ENCODE assay signal across 25 cellular contexts in the genomic region with DNA sequence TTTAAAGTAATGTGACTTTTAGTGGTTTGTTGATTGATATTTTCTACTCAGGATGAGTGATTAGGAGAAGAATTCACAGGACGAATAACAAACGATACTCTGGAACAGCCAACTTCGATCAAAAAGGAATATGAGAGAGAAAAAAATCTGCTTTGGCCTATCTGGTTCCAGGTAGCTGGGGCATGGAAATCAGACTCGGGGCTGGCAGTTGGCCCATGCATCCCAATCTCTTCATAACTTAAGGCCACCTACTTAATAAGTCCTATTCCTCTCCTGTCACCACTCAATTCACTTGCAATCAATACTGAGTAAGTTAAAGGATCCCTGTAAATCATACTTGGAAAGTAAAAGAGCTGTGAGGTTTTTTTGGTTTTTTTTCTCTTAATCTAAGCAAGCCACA.
"Had no signal": no experiment of that assay in that cellular context is flagged by ENCODE, and none has a peak within 500 bp of the region (broad histone marks: within the 10 kb centered on the region; RNA-seq: fewer than 3 reads in every experiment).

No MANE protein-coding gene starts in this region.

- H3K27ac ChIP-seq: stomach, suprapubic skin, testis, thoracic aorta, tibial artery, tibial nerve, transverse colon, upper lobe of left lung, upper lobe of right lung, uterus, vagina had no signal

- H3K27me3 ChIP-seq: stomach, suprapubic skin, testis, tibial artery, tibial nerve, transverse colon, upper lobe of left lung, upper lobe of right lung, uterus, vagina had no signal

- H3K9me3 ChIP-seq: stomach, suprapubic skin, testis, thoracic aorta, tibial artery, tibial nerve, transverse colon, upper lobe of left lung, upper lobe of right lung, uterus, vagina had no signal

- ATAC-seq: stimulated activated effector memory CD8-positive, alpha-beta T cell treated with anti-CD3 and anti-CD28 coated beads, Interleukin-12 subunit alpha, Interleukin-12 subunit beta, amount 100 ng/mL, for 72 hours; stimulated activated memory B cell treated with anti-CD40 and anti-IgM and Interleukin-4, amounts not matched to agents 10 μg/mL and 1 μg/mL and 100 μg/mL, for 72 hours; stimulated activated naive B cell treated with anti-CD40 and anti-IgM and Interleukin-4, amounts not matched to agents 10 μg/mL and 1 μg/mL and 100 μg/mL, for 72 hours; stimulated activated naive CD8-positive, alpha-beta T cell treated with anti-CD3 and anti-CD28 coated beads, Interleukin-15, amount 100 ng/mL, for 72 hours; stimulated activated naive CD8-positive, alpha-beta T cell treated with anti-CD3 and anti-CD28 coated beads, Interleukin-15, Interleukin-2, amounts not matched to agents 100 U/mL and 50 U/mL, for 24 hours; upper lobe of right lung had no signal

- DNase-seq: stimulated activated CD4-positive, alpha-beta T cell treated with anti-CD3 and anti-CD28 coated beads, Interleukin-2, amount 100 ng/mL, for 48 hours; stimulated activated CD4-positive, alpha-beta T cell treated with anti-CD3 and anti-CD28 coated beads, Interleukin-4, amount 100 ng/mL, for 1 hour; stimulated activated CD4-positive, alpha-beta T cell treated with anti-CD3 and anti-CD28 coated beads, Interleukin-4, amount 100 ng/mL, for 24 hours; stimulated activated CD4-positive, alpha-beta T cell treated with anti-CD3 and anti-CD28 coated beads, Interleukin-4, amount 100 ng/mL, for 4 hours; stimulated activated CD8-positive, alpha-beta memory T cell treated with anti-CD3 and anti-CD28 coated beads, Interleukin-4, amount 100 ng/mL, for 48 hours; stimulated activated naive B cell treated with anti-CD40 and anti-IgM and Interleukin-4, amounts not matched to agents 10 μg/mL and 1 μg/mL and 100 μg/mL, for 72 hours; stimulated activated naive CD4-positive, alpha-beta T cell; stimulated activated naive CD4-positive, alpha-beta T cell treated with Interleukin-2 at 50 U/mL for 16 hours; stimulated activated naive CD8-positive, alpha-beta T cell treated with anti-CD3 and anti-CD28 coated beads, Interleukin-15, amount 100 ng/mL, for 72 hours; stimulated activated naive CD8-positive, alpha-beta T cell treated with anti-CD3 and anti-CD28 coated beads, Interleukin-15, Interleukin-2, amounts not matched to agents 100 U/mL and 50 U/mL, for 24 hours; stomach; substantia nigra; testis; tibial artery; transverse colon; trophoblast cell; upper lobe of left lung; upper lobe of right lung; uterus had no signal

- H3K36me3 ChIP-seq: stomach, suprapubic skin, thoracic aorta, tibial artery, tibial nerve, transverse colon, upper lobe of left lung, upper lobe of right lung, uterus, vagina had no signal

- H3K4me1 ChIP-seq: stomach, suprapubic skin, testis, tibial artery, tibial nerve, transverse colon, upper lobe of left lung, upper lobe of right lung, uterus, vagina had no signal

- H3K4me3 ChIP-seq: stomach, suprapubic skin, testis, thoracic aorta, tibial artery, tibial nerve, transverse colon, upper lobe of left lung, upper lobe of right lung, uterus, vagina had no signal
